8 cellular contexts compared by ENCODE assay signal in genomic region chr3:50089603-50089945, GRCh38. TPM values are rescaled to one million over a fixed set of nuclear protein-coding genes. Genes with fewer than 3 reads are reported as not detected.
DNase-seq lines count a peak whose midpoint lies in the region; ATAC-seq and TF ChIP-seq lines count a peak whose summit lies in the region.

No MANE protein-coding gene starts in this region.

- H3K4me3 ChIP-seq in HEK293 (ENCODE audit: low read depth, low read length), result peak overlapping the region; percentile 99
- peak overlapping the region; percentile 98 for H3K4me3 ChIP-seq in hepatocyte
- H3K4me3 ChIP-seq in skeletal muscle satellite cell (ENCODE audit: low read length), result peak overlapping the region; percentile 98

- H2AFZ ChIP-seq in hepatocyte, result peak overlapping the region; percentile 90

- CTCF ChIA-PET in HEK293 (lab: Yijun Ruan, JAX), result interaction anchor here (0.8 kb wide), 1 partner anchor 22 kb away, joined by 3 read pairs; no protein-coding TSS in a partner anchor

- no peaks in the 10 kb centered on the region for H3K9me2 ChIP-seq in hepatocyte (replicated peaks; ENCODE audit: insufficient read depth)

- peaks cover 53% of the 10 kb centered on the region for H3K36me3 Mint-ChIP-seq in activated T-helper 17 cell treated with anti-CD3 and anti-CD28 coated beads, Interleukin-2, amount 50 U/mL, for 72 hours (ENCODE audit: low read depth)

- H3K9me3 Mint-ChIP-seq in activated T-helper 17 cell treated with anti-CD3 and anti-CD28 coated beads, Interleukin-2, amount 50 U/mL, for 72 hours, result no peaks in the 10 kb centered on the region

- peaks cover 29 to 45% of the 10 kb centered on the region in 2 experiments for H3K36me3 ChIP-seq in HEK293 (ENCODE audit: control insufficient read depth in 2 of 2, insufficient read depth in 1 of 2, low read length in 2 of 2)
- no peaks in the 10 kb centered on the region for H3K36me3 ChIP-seq in hepatocyte (replicated peaks; ENCODE audit: insufficient read depth, low read depth)
- peaks cover 41% of the 10 kb centered on the region for H3K36me3 ChIP-seq in skeletal muscle satellite cell (ENCODE audit: insufficient read depth, low read length)

- peak overlapping the region; percentile 97 for H3K27ac Mint-ChIP-seq in activated T-helper 17 cell treated with anti-CD3 and anti-CD28 coated beads, Interleukin-2, amount 50 U/mL, for 72 hours

- H3K27me3 Mint-ChIP-seq in activated T-helper 17 cell treated with anti-CD3 and anti-CD28 coated beads, Interleukin-2, amount 50 U/mL, for 72 hours, result no peaks in the 10 kb centered on the region

- H3K9ac ChIP-seq in skeletal muscle satellite cell (ENCODE audit: low read depth, low read length), result peak overlapping the region; percentile 100

- ATAC-seq in activated T-helper 17 cell treated with anti-CD3 and anti-CD28 coated beads, Interleukin-2, amount 50 U/mL, for 72 hours (replicated peaks), result no peak
- ATAC-seq in GM21360 (IDR thresholded peaks at IDR 0.05; ENCODE audit: unreplicated experiment), result no peak

- H4K20me1 ChIP-seq in hepatocyte (ENCODE audit: insufficient read depth, poor library complexity, severe bottlenecking), result peaks cover 43% of the 10 kb centered on the region

- H3K4me1 ChIP-seq in HEK293 (ENCODE audit: control insufficient read depth, insufficient read depth, low read length) (no peaks in the 10 kb centered on the region), hepatocyte (ENCODE audit: insufficient read depth) (peaks cover 17% of the 10 kb centered on the region), skeletal muscle satellite cell (ENCODE audit: control insufficient read depth, insufficient read depth, low read length) (peaks cover 18% of the 10 kb centered on the region)

- peaks cover 60% of the 10 kb centered on the region for H3K79me2 ChIP-seq in hepatocyte

- DNase-seq in Ammon's horn (ENCODE audit: low spot score) (peak; percentile 7), hepatocyte (ENCODE audit: low spot score) (no peak), HK-2 (ENCODE audit: unreplicated experiment) (no peak), NCI-H748 treated with DMSO at 0.1 percent for 48 hours (lab: John Stamatoyannopoulos, UW) (no peak)

- H3K27me3 ChIP-seq in hepatocyte, result no peaks in the 10 kb centered on the region
- no peaks in the 10 kb centered on the region for H3K27me3 ChIP-seq in skeletal muscle satellite cell (ENCODE audit: control insufficient read depth, insufficient read depth, low read length)

- WGBS in hepatocyte (ENCODE audit: low lambda C conversion rate, missing lambda C conversion rate), result 3% methylated on average over 16 of the region's 16 CpGs

- H3K4me1 Mint-ChIP-seq in activated T-helper 17 cell treated with anti-CD3 and anti-CD28 coated beads, Interleukin-2, amount 50 U/mL, for 72 hours, result peaks cover 17% of the 10 kb centered on the region

- POLR2A ChIA-PET in HEK293 (lab: Yijun Ruan, JAX), result no interaction called here

- H3K9me3 ChIP-seq in HEK293 (ENCODE audit: control insufficient read depth, insufficient read depth, low read depth, low read length) (no peaks in the 10 kb centered on the region), hepatocyte (ENCODE audit: low read depth) (no peaks in the 10 kb centered on the region), skeletal muscle satellite cell (replicated peaks; ENCODE audit: low read length) (no peaks in the 10 kb centered on the region)

- peak overlapping the region; percentile 85; the same call in 1 of the 2 replicates for H3K27ac ChIP-seq in HEK293 (ENCODE audit: extremely low read depth, low read depth, low read length)
- peak overlapping the region; percentile 97 for H3K27ac ChIP-seq in hepatocyte

- no peak for TF ChIP-seq CTCF in HEK293 (tag by site-specific recombination; IDR thresholded peaks at IDR 0.05)
- no peak for TF ChIP-seq CTCF in hepatocyte (IDR thresholded peaks at IDR 0.05; ENCODE audit: poor library complexity)

- peak overlapping the region; percentile 97 for H3K4me3 Mint-ChIP-seq in activated T-helper 17 cell treated with anti-CD3 and anti-CD28 coated beads, Interleukin-2, amount 50 U/mL, for 72 hours

- H3K4me2 ChIP-seq in hepatocyte, result peak overlapping the region; percentile 75
- peak overlapping the region; percentile 86 for H3K4me2 ChIP-seq in skeletal muscle satellite cell (ENCODE audit: low read length)

TF ChIP-seq in HEK293, 187 proteins besides CTCF, POLR2A, EP300 and RAD21:
- TF ChIP-seq ZNF561 (tag by site-specific recombination; IDR thresholded peaks at IDR 0.05; ENCODE audit: borderline replicate concordance) (0 out of 2 replicates have a peak, but pooled peaks have one; percentile 21), ZNF558 (tag by site-specific recombination; IDR thresholded peaks at IDR 0.05) (no peak), KLF10 (tag by site-specific recombination; IDR thresholded peaks at IDR 0.05) (no peak), ZNF341 (tag by site-specific recombination; IDR thresholded peaks at IDR 0.05; ENCODE audit: low read depth) (peak; percentile 78)
TF ChIP-seq in HEK293: peak in this region for 2.

RNA-seq across cellular contexts. Expression of gene RBM5, which starts 0.9 kb away (rescaled TPM):
- total RNA-seq in activated T-helper 17 cell treated with anti-CD3 and anti-CD28 coated beads, Interleukin-2, amount 50 U/mL, for 72 hours, result 100 to 1,000 TPM; 146 to 167 TPM
- 147 and 150 TPM in 2 replicates for total RNA-seq in hepatocyte
- polyA plus RNA-seq in hepatocyte, result 64.3 and 84.9 TPM in 2 replicates
- 77.1 and 82.3 TPM in 2 replicates for total RNA-seq in skeletal muscle satellite cell (2012; rRNA removed)
